ENCODE assay signal across 1 cellular context in the genomic region with DNA sequence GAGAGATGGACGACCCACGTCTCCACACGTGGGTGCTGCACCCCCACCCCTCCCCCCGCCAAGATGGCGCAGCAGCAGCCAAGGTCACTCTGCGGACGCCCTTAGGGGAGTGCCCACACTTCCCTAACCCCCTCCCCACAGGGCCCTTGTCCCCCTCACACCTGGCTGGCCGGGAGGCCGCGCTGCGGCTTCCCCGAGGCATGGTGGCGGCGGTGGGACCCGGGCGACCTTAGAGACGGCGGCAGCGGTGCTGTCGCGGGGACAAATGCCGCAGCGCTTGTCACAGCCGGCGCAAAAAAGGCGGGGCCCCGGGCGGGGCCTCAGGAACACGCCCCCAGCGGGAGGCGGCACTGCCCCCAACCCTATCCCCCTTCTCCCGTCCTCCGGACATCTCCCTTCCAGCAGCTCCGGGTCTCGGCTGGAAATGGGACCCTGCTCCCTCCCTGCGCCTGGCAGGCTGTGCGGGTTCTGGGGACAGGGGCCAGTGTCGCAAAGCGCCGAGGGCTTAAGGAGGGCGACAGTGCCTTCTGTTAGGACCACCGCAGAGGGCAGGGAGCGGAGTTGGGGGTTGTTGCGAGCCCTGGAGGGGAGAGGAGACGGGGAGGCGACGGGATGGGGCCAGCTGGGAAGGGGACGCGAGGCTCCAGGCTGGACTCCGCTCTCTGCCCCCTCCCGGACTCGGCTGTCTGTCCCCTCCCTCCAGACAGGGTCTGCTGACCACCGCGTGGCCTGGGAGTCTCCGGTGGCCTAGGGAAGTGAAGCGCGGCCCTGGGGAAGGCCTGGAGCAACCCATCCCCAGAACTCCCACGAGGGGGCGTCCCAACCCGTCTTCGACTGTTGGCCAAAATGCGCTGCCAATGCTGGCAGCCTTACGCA.
TF ChIP-seq lines count a peak whose summit lies in the region.

A gene (minus strand): TSS at position 300 of the 876 bp plus-strand sequence. CDS start 98 bp downstream, at position 202.

TF ChIP-seq in HepG2, 621 proteins besides CTCF, POLR2A, EP300 and RAD21 (continued from another document and continues in another):
- TF ChIP-seq AGO1 (IDR thresholded peaks at IDR 0.05; ENCODE audit: low read depth, low read length, poor library complexity, severe bottlenecking), result no peak
- TF ChIP-seq ZNF552 (CRISPR knock-in tag; IDR thresholded peaks at IDR 0.05; ENCODE audit: borderline replicate concordance), result no peak
- TF ChIP-seq ZNF510 (CRISPR knock-in tag; IDR thresholded peaks at IDR 0.05; ENCODE audit: low read depth), result peak; percentile 90; the same call in 1 of the 2 replicates
- 0 out of 2 replicates have a peak, but pooled peaks have one; percentile 60 for TF ChIP-seq TOE1 (CRISPR knock-in tag; IDR thresholded peaks at IDR 0.05)
- TF ChIP-seq NFKBIZ (CRISPR knock-in tag; IDR thresholded peaks at IDR 0.05), result no peak
- TF ChIP-seq NBN (conservative IDR thresholded peaks at IDR 0.05), result no peak
- TF ChIP-seq SAFB2 (CRISPR knock-in tag; IDR thresholded peaks at IDR 0.05; ENCODE audit: borderline replicate concordance, low read depth), result peak; percentile 66
- no peak for TF ChIP-seq TBP (CRISPR knock-in tag; IDR thresholded peaks at IDR 0.05)
- no peak for TF ChIP-seq NFIC (IDR thresholded peaks at IDR 0.05; ENCODE audit: low read length)
- TF ChIP-seq, protein P1, sequence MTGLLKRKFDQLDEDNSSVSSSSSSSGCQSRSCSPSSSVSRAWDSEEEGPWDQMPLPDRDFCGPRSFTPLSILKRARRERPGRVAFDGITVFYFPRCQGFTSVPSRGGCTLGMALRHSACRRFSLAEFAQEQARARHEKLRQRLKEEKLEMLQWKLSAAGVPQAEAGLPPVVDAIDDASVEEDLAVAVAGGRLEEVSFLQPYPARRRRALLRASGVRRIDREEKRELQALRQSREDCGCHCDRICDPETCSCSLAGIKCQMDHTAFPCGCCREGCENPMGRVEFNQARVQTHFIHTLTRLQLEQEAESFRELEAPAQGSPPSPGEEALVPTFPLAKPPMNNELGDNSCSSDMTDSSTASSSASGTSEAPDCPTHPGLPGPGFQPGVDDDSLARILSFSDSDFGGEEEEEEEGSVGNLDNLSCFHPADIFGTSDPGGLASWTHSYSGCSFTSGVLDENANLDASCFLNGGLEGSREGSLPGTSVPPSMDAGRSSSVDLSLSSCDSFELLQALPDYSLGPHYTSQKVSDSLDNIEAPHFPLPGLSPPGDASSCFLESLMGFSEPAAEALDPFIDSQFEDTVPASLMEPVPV (CRISPR knock-in tag; IDR thresholded peaks at IDR 0.05), result peak; percentile 94
- TF ChIP-seq, protein P2, sequence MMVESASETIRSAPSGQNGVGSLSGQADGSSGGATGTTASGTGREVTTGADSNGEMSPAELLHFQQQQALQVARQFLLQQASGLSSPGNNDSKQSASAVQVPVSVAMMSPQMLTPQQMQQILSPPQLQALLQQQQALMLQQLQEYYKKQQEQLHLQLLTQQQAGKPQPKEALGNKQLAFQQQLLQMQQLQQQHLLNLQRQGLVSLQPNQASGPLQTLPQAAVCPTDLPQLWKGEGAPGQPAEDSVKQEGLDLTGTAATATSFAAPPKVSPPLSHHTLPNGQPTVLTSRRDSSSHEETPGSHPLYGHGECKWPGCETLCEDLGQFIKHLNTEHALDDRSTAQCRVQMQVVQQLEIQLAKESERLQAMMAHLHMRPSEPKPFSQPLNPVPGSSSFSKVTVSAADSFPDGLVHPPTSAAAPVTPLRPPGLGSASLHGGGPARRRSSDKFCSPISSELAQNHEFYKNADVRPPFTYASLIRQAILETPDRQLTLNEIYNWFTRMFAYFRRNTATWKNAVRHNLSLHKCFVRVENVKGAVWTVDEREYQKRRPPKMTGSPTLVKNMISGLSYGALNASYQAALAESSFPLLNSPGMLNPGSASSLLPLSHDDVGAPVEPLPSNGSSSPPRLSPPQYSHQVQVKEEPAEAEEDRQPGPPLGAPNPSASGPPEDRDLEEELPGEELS (CRISPR knock-in tag; IDR thresholded peaks at IDR 0.05), result peak; percentile 43; the same call in 1 of the 2 replicates
- 0 out of 2 replicates have a peak, but pooled peaks have one; percentile 13 for TF ChIP-seq BHLHE40 (IDR thresholded peaks at IDR 0.05; ENCODE audit: low read length)
- TF ChIP-seq SALL2 (CRISPR knock-in tag; IDR thresholded peaks at IDR 0.05), result peak; percentile 59
- TF ChIP-seq PHF8 (CRISPR knock-in tag; IDR thresholded peaks at IDR 0.05), result peak; percentile 76
- TF ChIP-seq ZBTB8A (CRISPR knock-in tag; IDR thresholded peaks at IDR 0.05; ENCODE audit: borderline replicate concordance, low read depth), result peak; percentile 59; the same call in 1 of the 2 replicates
- TF ChIP-seq ZNF850 (CRISPR knock-in tag; conservative IDR thresholded peaks at IDR 0.05), result no peak
- TF ChIP-seq, protein P3, sequence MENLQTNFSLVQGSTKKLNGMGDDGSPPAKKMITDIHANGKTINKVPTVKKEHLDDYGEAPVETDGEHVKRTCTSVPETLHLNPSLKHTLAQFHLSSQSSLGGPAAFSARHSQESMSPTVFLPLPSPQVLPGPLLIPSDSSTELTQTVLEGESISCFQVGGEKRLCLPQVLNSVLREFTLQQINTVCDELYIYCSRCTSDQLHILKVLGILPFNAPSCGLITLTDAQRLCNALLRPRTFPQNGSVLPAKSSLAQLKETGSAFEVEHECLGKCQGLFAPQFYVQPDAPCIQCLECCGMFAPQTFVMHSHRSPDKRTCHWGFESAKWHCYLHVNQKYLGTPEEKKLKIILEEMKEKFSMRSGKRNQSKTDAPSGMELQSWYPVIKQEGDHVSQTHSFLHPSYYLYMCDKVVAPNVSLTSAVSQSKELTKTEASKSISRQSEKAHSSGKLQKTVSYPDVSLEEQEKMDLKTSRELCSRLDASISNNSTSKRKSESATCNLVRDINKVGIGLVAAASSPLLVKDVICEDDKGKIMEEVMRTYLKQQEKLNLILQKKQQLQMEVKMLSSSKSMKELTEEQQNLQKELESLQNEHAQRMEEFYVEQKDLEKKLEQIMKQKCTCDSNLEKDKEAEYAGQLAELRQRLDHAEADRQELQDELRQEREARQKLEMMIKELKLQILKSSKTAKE (CRISPR knock-in tag; IDR thresholded peaks at IDR 0.05; ENCODE audit: borderline replicate concordance), result no peak; the same call in 1 of the 2 replicates
- TF ChIP-seq ZNF432 (CRISPR knock-in tag; IDR thresholded peaks at IDR 0.05; ENCODE audit: borderline replicate concordance), result no peak
- TF ChIP-seq, protein P4, sequence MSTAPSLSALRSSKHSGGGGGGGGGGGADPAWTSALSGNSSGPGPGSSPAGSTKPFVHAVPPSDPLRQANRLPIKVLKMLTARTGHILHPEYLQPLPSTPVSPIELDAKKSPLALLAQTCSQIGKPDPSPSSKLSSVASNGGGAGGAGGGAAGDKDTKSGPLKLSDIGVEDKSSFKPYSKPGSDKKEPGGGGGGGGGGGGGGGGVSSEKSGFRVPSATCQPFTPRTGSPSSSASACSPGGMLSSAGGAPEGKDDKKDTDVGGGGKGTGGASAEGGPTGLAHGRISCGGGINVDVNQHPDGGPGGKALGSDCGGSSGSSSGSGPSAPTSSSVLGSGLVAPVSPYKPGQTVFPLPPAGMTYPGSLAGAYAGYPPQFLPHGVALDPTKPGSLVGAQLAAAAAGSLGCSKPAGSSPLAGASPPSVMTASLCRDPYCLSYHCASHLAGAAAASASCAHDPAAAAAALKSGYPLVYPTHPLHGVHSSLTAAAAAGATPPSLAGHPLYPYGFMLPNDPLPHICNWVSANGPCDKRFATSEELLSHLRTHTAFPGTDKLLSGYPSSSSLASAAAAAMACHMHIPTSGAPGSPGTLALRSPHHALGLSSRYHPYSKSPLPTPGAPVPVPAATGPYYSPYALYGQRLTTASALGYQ (CRISPR knock-in tag; IDR thresholded peaks at IDR 0.05), result peak; percentile 33; the same call in 1 of the 2 replicates
- TF ChIP-seq, protein P5, sequence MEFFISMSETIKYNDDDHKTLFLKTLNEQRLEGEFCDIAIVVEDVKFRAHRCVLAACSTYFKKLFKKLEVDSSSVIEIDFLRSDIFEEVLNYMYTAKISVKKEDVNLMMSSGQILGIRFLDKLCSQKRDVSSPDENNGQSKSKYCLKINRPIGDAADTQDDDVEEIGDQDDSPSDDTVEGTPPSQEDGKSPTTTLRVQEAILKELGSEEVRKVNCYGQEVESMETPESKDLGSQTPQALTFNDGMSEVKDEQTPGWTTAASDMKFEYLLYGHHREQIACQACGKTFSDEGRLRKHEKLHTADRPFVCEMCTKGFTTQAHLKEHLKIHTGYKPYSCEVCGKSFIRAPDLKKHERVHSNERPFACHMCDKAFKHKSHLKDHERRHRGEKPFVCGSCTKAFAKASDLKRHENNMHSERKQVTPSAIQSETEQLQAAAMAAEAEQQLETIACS (CRISPR knock-in tag; IDR thresholded peaks at IDR 0.05), result no peak; the same call in 1 of the 2 replicates
- TF ChIP-seq CENPX (CRISPR knock-in tag; IDR thresholded peaks at IDR 0.05), result no peak
- TF ChIP-seq ZNF720 (CRISPR knock-in tag; IDR thresholded peaks at IDR 0.05), result no peak
- TF ChIP-seq HOXA7 (CRISPR knock-in tag; IDR thresholded peaks at IDR 0.05), result no peak
- TF ChIP-seq, protein P6, sequence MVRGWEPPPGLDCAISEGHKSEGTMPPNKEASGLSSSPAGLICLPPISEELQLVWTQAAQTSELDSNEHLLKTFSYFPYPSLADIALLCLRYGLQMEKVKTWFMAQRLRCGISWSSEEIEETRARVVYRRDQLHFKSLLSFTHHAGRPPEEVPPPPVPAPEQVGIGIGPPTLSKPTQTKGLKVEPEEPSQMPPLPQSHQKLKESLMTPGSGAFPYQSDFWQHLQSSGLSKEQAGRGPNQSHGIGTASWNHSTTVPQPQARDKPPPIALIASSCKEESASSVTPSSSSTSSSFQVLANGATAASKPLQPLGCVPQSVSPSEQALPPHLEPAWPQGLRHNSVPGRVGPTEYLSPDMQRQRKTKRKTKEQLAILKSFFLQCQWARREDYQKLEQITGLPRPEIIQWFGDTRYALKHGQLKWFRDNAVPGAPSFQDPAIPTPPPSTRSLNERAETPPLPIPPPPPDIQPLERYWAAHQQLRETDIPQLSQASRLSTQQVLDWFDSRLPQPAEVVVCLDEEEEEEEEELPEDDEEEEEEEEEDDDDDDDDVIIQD (CRISPR knock-in tag; IDR thresholded peaks at IDR 0.05; ENCODE audit: low read depth), result no peak
- TF ChIP-seq SOX5 (CRISPR knock-in tag; IDR thresholded peaks at IDR 0.05; ENCODE audit: borderline replicate concordance), result no peak
- TF ChIP-seq PITX1 (CRISPR knock-in tag; IDR thresholded peaks at IDR 0.05), result peak; percentile 42; the same call in 1 of the 2 replicates
- TF ChIP-seq MEF2D (CRISPR knock-in tag; IDR thresholded peaks at IDR 0.05), result peak; percentile 43; the same call in 1 of the 2 replicates
- TF ChIP-seq, protein P7, sequence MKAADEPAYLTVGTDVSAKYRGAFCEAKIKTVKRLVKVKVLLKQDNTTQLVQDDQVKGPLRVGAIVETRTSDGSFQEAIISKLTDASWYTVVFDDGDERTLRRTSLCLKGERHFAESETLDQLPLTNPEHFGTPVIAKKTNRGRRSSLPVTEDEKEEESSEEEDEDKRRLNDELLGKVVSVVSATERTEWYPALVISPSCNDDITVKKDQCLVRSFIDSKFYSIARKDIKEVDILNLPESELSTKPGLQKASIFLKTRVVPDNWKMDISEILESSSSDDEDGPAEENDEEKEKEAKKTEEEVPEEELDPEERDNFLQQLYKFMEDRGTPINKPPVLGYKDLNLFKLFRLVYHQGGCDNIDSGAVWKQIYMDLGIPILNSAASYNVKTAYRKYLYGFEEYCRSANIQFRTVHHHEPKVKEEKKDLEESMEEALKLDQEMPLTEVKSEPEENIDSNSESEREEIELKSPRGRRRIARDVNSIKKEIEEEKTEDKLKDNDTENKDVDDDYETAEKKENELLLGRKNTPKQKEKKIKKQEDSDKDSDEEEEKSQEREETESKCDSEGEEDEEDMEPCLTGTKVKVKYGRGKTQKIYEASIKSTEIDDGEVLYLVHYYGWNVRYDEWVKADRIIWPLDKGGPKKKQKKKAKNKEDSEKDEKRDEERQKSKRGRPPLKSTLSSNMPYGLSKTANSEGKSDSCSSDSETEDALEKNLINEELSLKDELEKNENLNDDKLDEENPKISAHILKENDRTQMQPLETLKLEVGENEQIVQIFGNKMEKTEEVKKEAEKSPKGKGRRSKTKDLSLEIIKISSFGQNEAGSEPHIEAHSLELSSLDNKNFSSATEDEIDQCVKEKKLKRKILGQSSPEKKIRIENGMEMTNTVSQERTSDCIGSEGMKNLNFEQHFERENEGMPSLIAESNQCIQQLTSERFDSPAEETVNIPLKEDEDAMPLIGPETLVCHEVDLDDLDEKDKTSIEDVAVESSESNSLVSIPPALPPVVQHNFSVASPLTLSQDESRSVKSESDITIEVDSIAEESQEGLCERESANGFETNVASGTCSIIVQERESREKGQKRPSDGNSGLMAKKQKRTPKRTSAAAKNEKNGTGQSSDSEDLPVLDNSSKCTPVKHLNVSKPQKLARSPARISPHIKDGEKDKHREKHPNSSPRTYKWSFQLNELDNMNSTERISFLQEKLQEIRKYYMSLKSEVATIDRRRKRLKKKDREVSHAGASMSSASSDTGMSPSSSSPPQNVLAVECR (CRISPR knock-in tag; IDR thresholded peaks at IDR 0.05; ENCODE audit: borderline replicate concordance), result peak; percentile 87
- no peak; the same call in 1 of the 2 replicates for TF ChIP-seq RARG (CRISPR knock-in tag; IDR thresholded peaks at IDR 0.05; ENCODE audit: low read depth)
- TF ChIP-seq PCBP2 (optimal IDR thresholded peaks at IDR 0.05; ENCODE audit: low read depth, low read length, poor library complexity, severe bottlenecking), result no peak
- TF ChIP-seq HNRNPH1 (optimal IDR thresholded peaks at IDR 0.05; ENCODE audit: low read depth, low read length), result no peak
- peak; percentile 70 for TF ChIP-seq HNF4A (CRISPR knock-in tag; IDR thresholded peaks at IDR 0.05)
